ENCODE assay signal across 37 cellular contexts in the genomic region with DNA sequence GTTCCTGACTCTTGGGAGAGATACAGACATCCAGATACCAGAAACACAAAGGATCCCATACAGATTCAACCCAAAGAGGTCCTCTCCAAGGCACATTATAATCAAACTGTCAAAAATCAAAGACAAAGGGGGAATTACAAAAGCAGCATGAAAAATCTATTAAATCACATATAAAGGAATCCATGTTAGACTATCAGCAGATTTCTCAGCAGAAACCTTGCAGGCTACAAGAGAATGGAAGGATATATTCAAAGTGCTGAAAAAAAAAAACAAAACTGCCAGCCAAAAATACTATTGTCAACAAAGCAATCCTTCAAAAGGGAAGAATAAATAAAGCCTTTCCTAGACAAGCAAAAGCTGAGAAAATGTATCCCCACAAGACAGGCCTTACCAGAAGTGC. TPM values are rescaled to one million over a fixed set of nuclear protein-coding genes. Genes with fewer than 3 reads are reported as not detected.
A peak's percentile ranks its signal among the peaks of the same experiment; 100 is the strongest.
DNase-seq lines count a peak whose midpoint lies in the region; ATAC-seq, FAIRE-seq and TF ChIP-seq lines count a peak whose summit lies in the region.
"Had no signal": no experiment of that assay in that cellular context is flagged by ENCODE, and none has a peak within 500 bp of the region (broad histone marks: within the 10 kb centered on the region; RNA-seq: fewer than 3 reads in every experiment).

No MANE protein-coding gene starts in this region.

- no peak overlapping the region for H3K27ac Mint-ChIP-seq in WTC11
- H3K27ac Mint-ChIP-seq: B cell; CD14-positive monocyte; CD4-positive, alpha-beta memory T cell; CD4-positive, alpha-beta T cell; CD4-positive, CD25-positive, alpha-beta regulatory T cell; CD8-positive, alpha-beta memory T cell; CD8-positive, alpha-beta T cell had no signal

- H3K27ac ChIP-seq in HEK293 (ENCODE audit: extremely low read depth, low read depth, low read length) = no peak overlapping the region
- H3K27ac ChIP-seq: 22Rv1; A549; BLaER1; BLaER1 treated with 17β-estradiol and CSF1 and Interleukin-3, amounts not matched to agents 10 nM and 100 nM; C4-2B had no signal

- no peaks in the 10 kb centered on the region for H3K36me3 ChIP-seq in HEK293 (ENCODE audit: control insufficient read depth in 2 of 2, insufficient read depth in 1 of 2, low read length in 2 of 2)
- H3K36me3 ChIP-seq: BE2C; BLaER1; BLaER1 treated with 17β-estradiol and CSF1 and Interleukin-3, amounts not matched to agents 10 nM and 100 nM had no signal

- H3K4me3 ChIP-seq in HEK293 (ENCODE audit: low read depth, low read length) = no peak overlapping the region
- H3K4me3 ChIP-seq: A549; BLaER1; BLaER1 treated with 17β-estradiol and CSF1 and Interleukin-3, amounts not matched to agents 10 nM and 100 nM had no signal

- no peak for ATAC-seq in WTC11
- no peak for ATAC-seq in activated T-cell treated with anti-CD3 and anti-CD28 coated beads, Interleukin-2, amount 50 U/mL, for 4 hours
- ATAC-seq: A549; CD8-positive, alpha-beta T cell had no signal

- TF ChIP-seq CTCF in D721Med (IDR thresholded peaks at IDR 0.05; ENCODE audit: insufficient read depth, missing control alignments) = no peak
- TF ChIP-seq CTCF in HEK293 (tag by site-specific recombination; IDR thresholded peaks at IDR 0.05) = no peak
- TF ChIP-seq CTCF in WTC11 (IDR thresholded peaks at IDR 0.05) = no peak

- H3K9me3 ChIP-seq in HEK293 (ENCODE audit: control insufficient read depth, insufficient read depth, low read depth, low read length) = no peaks in the 10 kb centered on the region
- H3K9me3 ChIP-seq: A549, BE2C, BLaER1 had no signal

- H3K36me3 Mint-ChIP-seq in WTC11 = peaks cover 17% of the 10 kb centered on the region
- H3K36me3 Mint-ChIP-seq in activated T-cell treated with anti-CD3 and anti-CD28 coated beads, Interleukin-2, amount 50 U/mL, for 4 hours (ENCODE audit: insufficient read depth) = no peaks in the 10 kb centered on the region
- H3K36me3 Mint-ChIP-seq: CD14-positive monocyte; CD4-positive, alpha-beta memory T cell; CD4-positive, CD25-positive, alpha-beta regulatory T cell; CD8-positive, alpha-beta memory T cell; CD8-positive, alpha-beta T cell had no signal

- H3K27me3 Mint-ChIP-seq in WTC11 (ENCODE audit: low read depth) = no peaks in the 10 kb centered on the region
- H3K27me3 Mint-ChIP-seq in activated T-cell treated with anti-CD3 and anti-CD28 coated beads, Interleukin-2, amount 50 U/mL, for 4 hours (ENCODE audit: low read depth) = no peaks in the 10 kb centered on the region
- H3K27me3 Mint-ChIP-seq: B cell; CD4-positive, alpha-beta memory T cell; CD4-positive, alpha-beta T cell; CD4-positive, CD25-positive, alpha-beta regulatory T cell; CD8-positive, alpha-beta memory T cell had no signal

- peaks cover 19% of the 10 kb centered on the region for H3K9me3 Mint-ChIP-seq in WTC11
- peaks cover 26% of the 10 kb centered on the region for H3K9me3 Mint-ChIP-seq in activated T-cell treated with anti-CD3 and anti-CD28 coated beads, Interleukin-2, amount 50 U/mL, for 4 hours

- H3K4me1 ChIP-seq in HEK293 (ENCODE audit: control insufficient read depth, insufficient read depth, low read length) = no peaks in the 10 kb centered on the region
- H3K4me1 ChIP-seq: A549, BE2C, BLaER1 had no signal

- no peak overlapping the region for H3K4me3 Mint-ChIP-seq in WTC11
- H3K4me3 Mint-ChIP-seq in activated T-cell treated with anti-CD3 and anti-CD28 coated beads, Interleukin-2, amount 50 U/mL, for 4 hours = no peak overlapping the region
- H3K4me3 Mint-ChIP-seq: B cell; CD14-positive monocyte; CD4-positive, alpha-beta memory T cell; CD4-positive, alpha-beta T cell; CD4-positive, CD25-positive, alpha-beta regulatory T cell; CD8-positive, alpha-beta memory T cell; CD8-positive, alpha-beta T cell had no signal

- H3K4me1 Mint-ChIP-seq in WTC11 = peaks cover 8% of the 10 kb centered on the region
- no peaks in the 10 kb centered on the region for H3K4me1 Mint-ChIP-seq in activated T-cell treated with anti-CD3 and anti-CD28 coated beads, Interleukin-2, amount 50 U/mL, for 4 hours (ENCODE audit: low read depth)
- H3K4me1 Mint-ChIP-seq: B cell; CD4-positive, alpha-beta memory T cell; CD4-positive, CD25-positive, alpha-beta regulatory T cell; CD8-positive, alpha-beta memory T cell had no signal

- POLR2A ChIA-PET in HEK293 (lab: Yijun Ruan, JAX) = no interaction called here
- POLR2A ChIA-PET in WTC11 (lab: Charles Lee) = no interaction called here

- FAIRE-seq in D721Med (lab: Jason Lieb, UNC) = peak; percentile 6
- FAIRE-seq: A204.1, A549 had no signal

- DNase-seq in D721Med (ENCODE audit: insufficient read length, low spot score) (no peak), OCI-M1 (lab: John Stamatoyannopoulos, UW) (peak; percentile 31), WTC11 (ENCODE audit: low spot score) (no peak), COR-L47 (lab: John Stamatoyannopoulos, UW) (no peak), NCI-H2196 (lab: John Stamatoyannopoulos, UW; ENCODE audit: unreplicated experiment) (no peak), putamen (ENCODE audit: low spot score) (no peak)
- DNase-seq in activated T-cell treated with anti-CD3 and anti-CD28 coated beads, Interleukin-2, amount 50 U/mL, for 4 hours = no peak
- DNase-seq: 8988T; ACHN; AML-193; BE2C; C1 segment of cervical spinal cord; Caco-2; Calu3; CD4-positive, alpha-beta memory T cell; CD4-positive, alpha-beta T cell; CD4-positive, CD25-positive, alpha-beta regulatory T cell; CD8-positive, alpha-beta memory T cell; CD8-positive, alpha-beta T cell; DMS 273 treated with DMSO at 0.1 percent for 48 hours; DMS153; DMS53; DMS79; DMS79 treated with DMSO at 0.1 percent for 48 hours; DND-41; EL had no signal

- CTCF ChIA-PET in HEK293 (lab: Yijun Ruan, JAX) (no interaction called here), WTC11 (lab: Charles Lee) (no interaction called here)

TF ChIP-seq in HEK293, 187 proteins besides CTCF, POLR2A, EP300 and RAD21:
- TF ChIP-seq, protein P1, sequence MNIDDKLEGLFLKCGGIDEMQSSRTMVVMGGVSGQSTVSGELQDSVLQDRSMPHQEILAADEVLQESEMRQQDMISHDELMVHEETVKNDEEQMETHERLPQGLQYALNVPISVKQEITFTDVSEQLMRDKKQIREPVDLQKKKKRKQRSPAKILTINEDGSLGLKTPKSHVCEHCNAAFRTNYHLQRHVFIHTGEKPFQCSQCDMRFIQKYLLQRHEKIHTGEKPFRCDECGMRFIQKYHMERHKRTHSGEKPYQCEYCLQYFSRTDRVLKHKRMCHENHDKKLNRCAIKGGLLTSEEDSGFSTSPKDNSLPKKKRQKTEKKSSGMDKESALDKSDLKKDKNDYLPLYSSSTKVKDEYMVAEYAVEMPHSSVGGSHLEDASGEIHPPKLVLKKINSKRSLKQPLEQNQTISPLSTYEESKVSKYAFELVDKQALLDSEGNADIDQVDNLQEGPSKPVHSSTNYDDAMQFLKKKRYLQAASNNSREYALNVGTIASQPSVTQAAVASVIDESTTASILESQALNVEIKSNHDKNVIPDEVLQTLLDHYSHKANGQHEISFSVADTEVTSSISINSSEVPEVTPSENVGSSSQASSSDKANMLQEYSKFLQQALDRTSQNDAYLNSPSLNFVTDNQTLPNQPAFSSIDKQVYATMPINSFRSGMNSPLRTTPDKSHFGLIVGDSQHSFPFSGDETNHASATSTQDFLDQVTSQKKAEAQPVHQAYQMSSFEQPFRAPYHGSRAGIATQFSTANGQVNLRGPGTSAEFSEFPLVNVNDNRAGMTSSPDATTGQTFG (tag by site-specific recombination; IDR thresholded peaks at IDR 0.05; ENCODE audit: borderline replicate concordance) = no peak
- TF ChIP-seq TRIM28 (IDR thresholded peaks at IDR 0.05; ENCODE audit: borderline replicate concordance, low read length) (peak; percentile 80), SETDB1 (IDR thresholded peaks at IDR 0.05; ENCODE audit: insufficient read length, low read length) (peak; percentile 95), ZNF121 (tag by site-specific recombination; IDR thresholded peaks at IDR 0.05) (no peak), ZNF341 (tag by site-specific recombination; IDR thresholded peaks at IDR 0.05; ENCODE audit: low read depth) (no peak), ZNF791 (tag by site-specific recombination; IDR thresholded peaks at IDR 0.05) (peak; percentile 92), ZBTB8A (tag by site-specific recombination; IDR thresholded peaks at IDR 0.05) (no peak)

TF ChIP-seq in WTC11, 78 proteins besides CTCF, POLR2A, EP300 and RAD21:
- TF ChIP-seq, protein P2, sequence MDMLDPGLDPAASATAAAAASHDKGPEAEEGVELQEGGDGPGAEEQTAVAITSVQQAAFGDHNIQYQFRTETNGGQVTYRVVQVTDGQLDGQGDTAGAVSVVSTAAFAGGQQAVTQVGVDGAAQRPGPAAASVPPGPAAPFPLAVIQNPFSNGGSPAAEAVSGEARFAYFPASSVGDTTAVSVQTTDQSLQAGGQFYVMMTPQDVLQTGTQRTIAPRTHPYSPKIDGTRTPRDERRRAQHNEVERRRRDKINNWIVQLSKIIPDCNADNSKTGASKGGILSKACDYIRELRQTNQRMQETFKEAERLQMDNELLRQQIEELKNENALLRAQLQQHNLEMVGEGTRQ (CRISPR knock-in tag; IDR thresholded peaks at IDR 0.05) = no peak
- TF ChIP-seq ZNF317 (CRISPR knock-in tag; IDR thresholded peaks at IDR 0.05; ENCODE audit: borderline replicate concordance, low read depth) = peak; percentile 65; the same call in 1 of the 2 replicates
TF ChIP-seq in WTC11: peak in this region for 1.

RNA-seq across cellular contexts. Expression of a gene that starts 14.8 kb away (rescaled TPM):
- total RNA-seq in WTC11 (2021) = 8.7 to 9.8 TPM (median 9.7 TPM) in 3 replicates
- total RNA-seq in activated T-cell treated with anti-CD3 and anti-CD28 coated beads, Interleukin-2, amount 50 U/mL, for 4 hours = not detected
- total RNA-seq: A673; B cell; CD4-positive, alpha-beta memory T cell; CD4-positive, alpha-beta T cell; CD4-positive, CD25-positive, alpha-beta regulatory T cell; CD8-positive, alpha-beta memory T cell; CD8-positive, alpha-beta T cell; G401 had no signal
